Comparison of ENCODE assay signal across 25 cellular contexts in the genomic region with DNA sequence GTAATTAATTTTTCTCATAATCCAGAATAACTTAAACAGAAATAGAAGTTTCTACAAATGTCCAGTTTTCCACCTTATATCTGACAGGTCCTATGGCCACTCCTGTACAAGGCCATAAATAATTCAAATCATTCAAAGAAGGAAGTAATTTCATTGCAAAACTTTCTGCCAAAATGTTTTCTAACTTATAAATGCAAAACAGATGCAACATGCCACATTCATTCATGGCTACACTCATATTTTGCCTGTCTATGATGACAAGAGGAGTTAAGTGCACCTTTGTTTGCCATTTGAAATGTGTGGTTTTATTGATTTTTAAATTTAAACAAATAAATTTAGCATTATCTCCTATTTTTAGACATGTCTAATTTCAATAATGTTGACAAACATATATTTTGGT.
"Had no signal": no experiment of that assay in that cellular context is flagged by ENCODE, and none has a peak within 500 bp of the region (broad histone marks: within the 10 kb centered on the region; RNA-seq: fewer than 3 reads in every experiment).

No MANE protein-coding gene starts in this region.

- H3K4me1 ChIP-seq: body of pancreas, neural progenitor cell, right atrium auricular region had no signal

- H3K4me1 Mint-ChIP-seq: activated CD4-positive, alpha-beta memory T cell treated with anti-CD3 and anti-CD28 coated beads, Interleukin-2, amount 10 ng/mL, durations not matched to agents 7 days and 5 days; activated CD8-positive, alpha-beta memory T cell treated with anti-CD3 and anti-CD28 coated beads, Interleukin-2, amount 10 ng/mL, durations not matched to agents 7 days and 5 days; neural progenitor cell had no signal

- ATAC-seq: activated CD8-positive, alpha-beta memory T cell treated with anti-CD3 and anti-CD28 coated beads, Interleukin-2, amount 10 ng/mL, durations not matched to agents 7 days and 5 days; body of pancreas; gastroesophageal sphincter; naive thymus-derived CD4-positive, alpha-beta T cell had no signal

- H3K9me3 ChIP-seq: body of pancreas, gastroesophageal sphincter, mucosa of descending colon, prostate gland, right atrium auricular region, suprapubic skin, transverse colon, vagina had no signal

- H3K27me3 Mint-ChIP-seq: activated B cell treated with CpG ODN at 0.5 μM for 24 hours; activated CD4-positive, alpha-beta memory T cell treated with anti-CD3 and anti-CD28 coated beads, Interleukin-2, amount 10 ng/mL, durations not matched to agents 7 days and 5 days; activated CD8-positive, alpha-beta memory T cell treated with anti-CD3 and anti-CD28 coated beads, Interleukin-2, amount 10 ng/mL, durations not matched to agents 7 days and 5 days; activated naive CD8-positive, alpha-beta T cell treated with anti-CD3 and anti-CD28 coated beads, Interleukin-2, amount 10 ng/mL, durations not matched to agents 7 days and 5 days; naive thymus-derived CD4-positive, alpha-beta T cell; stimulated activated naive CD8-positive, alpha-beta T cell treated with anti-CD3 and anti-CD28 coated beads, Interleukin-15, Interleukin-2, amounts not matched to agents 100 ng/mL and 50 ng/mL, for 24 hours had no signal

- H3K27ac ChIP-seq: body of pancreas, neural progenitor cell, prostate gland, right atrium auricular region, vagina had no signal

- H3K4me3 ChIP-seq: body of pancreas, gastroesophageal sphincter, mucosa of descending colon, neural progenitor cell, prostate gland, right atrium auricular region, suprapubic skin, transverse colon, vagina had no signal

- H3K27ac Mint-ChIP-seq: activated CD4-positive, alpha-beta memory T cell treated with anti-CD3 and anti-CD28 coated beads, Interleukin-2, amount 10 ng/mL, durations not matched to agents 7 days and 5 days; activated CD8-positive, alpha-beta memory T cell treated with anti-CD3 and anti-CD28 coated beads, Interleukin-2, amount 10 ng/mL, durations not matched to agents 7 days and 5 days; activated naive CD8-positive, alpha-beta T cell treated with anti-CD3 and anti-CD28 coated beads, Interleukin-2, amount 10 ng/mL, durations not matched to agents 7 days and 5 days; activated T-helper 2 cell treated with anti-CD3 and anti-CD28 coated beads, Interferon-gamma antibody, Interleukin-2, Interleukin-4, amounts not matched to agents 10 μg/mL and 5 μg/mL and 100 μg/mL, durations not matched to agents 14 hours and 24 hours and 36 hours; neural progenitor cell had no signal

- H3K9ac ChIP-seq: neural progenitor cell had no signal

- H3K9me3 Mint-ChIP-seq: activated B cell treated with CpG ODN at 0.5 μM for 24 hours; activated CD4-positive, alpha-beta memory T cell treated with anti-CD3 and anti-CD28 coated beads, Interleukin-2, amount 10 ng/mL, durations not matched to agents 7 days and 5 days; activated T-helper 2 cell treated with anti-CD3 and anti-CD28 coated beads, Interferon-gamma antibody, Interleukin-2, Interleukin-4, amounts not matched to agents 10 μg/mL and 5 μg/mL and 100 μg/mL, durations not matched to agents 14 hours and 24 hours and 36 hours; immature natural killer cell; naive thymus-derived CD4-positive, alpha-beta T cell; neural progenitor cell; stimulated activated naive CD8-positive, alpha-beta T cell treated with anti-CD3 and anti-CD28 coated beads, Interleukin-15, Interleukin-2, amounts not matched to agents 100 ng/mL and 50 ng/mL, for 24 hours had no signal

- DNase-seq: activated B cell treated with CpG ODN at 0.5 μM for 24 hours; activated CD4-positive, alpha-beta memory T cell treated with anti-CD3 and anti-CD28 coated beads, Interleukin-2, amount 10 ng/mL, durations not matched to agents 7 days and 5 days; activated CD4-positive, alpha-beta T cell treated with anti-CD3 and anti-CD28 coated beads for 4 hours; activated CD8-positive, alpha-beta memory T cell treated with anti-CD3 and anti-CD28 coated beads, Interleukin-2, amount 10 ng/mL, durations not matched to agents 7 days and 5 days; activated naive CD4-positive, alpha-beta T cell treated with Interleukin-2 at 50 U/mL for 16 hours; activated naive CD8-positive, alpha-beta T cell treated with anti-CD3 and anti-CD28 coated beads, Interleukin-2, amount 10 ng/mL, durations not matched to agents 7 days and 5 days; body of pancreas; erythroblast; immature natural killer cell; left ventricle myocardium superior; mucosa of descending colon; naive thymus-derived CD4-positive, alpha-beta T cell; stimulated activated CD4-positive, alpha-beta T cell treated with anti-CD3 and anti-CD28 coated beads, Interleukin-2, amount 100 ng/mL, for 24 hours; T-helper 9 cell; transverse colon had no signal

- H3K4me3 Mint-ChIP-seq: activated B cell treated with CpG ODN at 0.5 μM for 24 hours; activated CD4-positive, alpha-beta memory T cell treated with anti-CD3 and anti-CD28 coated beads, Interleukin-2, amount 10 ng/mL, durations not matched to agents 7 days and 5 days; activated CD8-positive, alpha-beta memory T cell treated with anti-CD3 and anti-CD28 coated beads, Interleukin-2, amount 10 ng/mL, durations not matched to agents 7 days and 5 days; activated naive CD8-positive, alpha-beta T cell treated with anti-CD3 and anti-CD28 coated beads, Interleukin-2, amount 10 ng/mL, durations not matched to agents 7 days and 5 days; immature natural killer cell; neural progenitor cell; stimulated activated naive CD8-positive, alpha-beta T cell treated with anti-CD3 and anti-CD28 coated beads, Interleukin-15, Interleukin-2, amounts not matched to agents 100 ng/mL and 50 ng/mL, for 24 hours had no signal

- H2AFZ ChIP-seq: neural progenitor cell had no signal

- H3K36me3 Mint-ChIP-seq: neural progenitor cell had no signal

- H3K4me2 ChIP-seq: neural progenitor cell had no signal

- H3K27me3 ChIP-seq: body of pancreas, gastroesophageal sphincter, neural progenitor cell, right atrium auricular region, suprapubic skin, transverse colon, vagina had no signal

- H3K36me3 ChIP-seq: gastroesophageal sphincter, neural progenitor cell, prostate gland, right atrium auricular region, suprapubic skin, transverse colon, vagina had no signal

- FAIRE-seq: colon, endometrium had no signal
